In the genomic region with DNA sequence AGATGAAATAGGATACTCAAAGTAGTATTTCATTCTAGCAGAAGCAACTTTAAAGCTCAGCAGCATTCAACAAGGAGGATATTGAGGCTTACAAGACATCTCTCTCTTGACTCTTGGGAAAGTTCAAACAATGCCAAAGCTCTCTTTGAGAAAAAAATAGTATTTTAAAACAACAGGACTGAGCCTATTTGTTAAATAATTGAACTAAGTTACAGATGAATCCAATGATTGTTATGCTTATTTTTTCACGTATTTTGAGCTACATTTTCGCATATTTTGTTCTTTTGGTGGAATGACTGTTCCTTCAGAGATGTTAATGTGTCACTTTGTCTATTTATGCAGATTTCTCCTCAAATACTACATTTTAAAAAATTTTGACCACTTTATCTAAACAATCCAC, we compare ENCODE assay signal across 34 cellular contexts.
"Had no signal": no experiment of that assay in that cellular context is flagged by ENCODE, and none has a peak within 500 bp of the region (broad histone marks: within the 10 kb centered on the region; RNA-seq: fewer than 3 reads in every experiment).

No MANE protein-coding gene starts in this region.

- DNase-seq: activated B cell treated with CpG ODN at 0.5 μM for 24 hours; activated CD4-positive, alpha-beta T cell treated with anti-CD3 and anti-CD28 coated beads for 48 hours; activated CD4-positive, alpha-beta T cell treated with anti-CD3 and anti-CD28 coated beads, Interleukin-2, amount 50 U/mL, for 1 hour; activated CD4-positive, alpha-beta T cell treated with anti-CD3 and anti-CD28 coated beads, Interleukin-2, amount 50 U/mL, for 48 hours; activated CD8-positive, alpha-beta memory T cell treated with anti-CD3 and anti-CD28 coated beads, Interleukin-2, amount 10 ng/mL, durations not matched to agents 7 days and 5 days; activated CD8-positive, alpha-beta memory T cell treated with anti-CD3 and anti-CD28 coated beads, Interleukin-2, amount 50 U/mL, for 4 hours; activated CD8-positive, alpha-beta T cell treated with anti-CD3 and anti-CD28 coated beads, Interleukin-2, amount 10 ng/mL, durations not matched to agents 7 days and 5 days; activated effector memory CD4-positive, alpha-beta T cell treated with anti-CD3 and anti-CD28 coated beads, Interleukin-2, amount 50 U/mL, for 16 hours; activated naive CD4-positive, alpha-beta T cell treated with anti-CD3 and anti-CD28 coated beads for 36 hours; activated naive CD8-positive, alpha-beta T cell treated with anti-CD3 and anti-CD28 coated beads, Interleukin-2, amount 10 ng/mL, durations not matched to agents 7 days and 5 days; activated T-cell treated with anti-CD3 and anti-CD28 coated beads, Interleukin-2, amount 50 U/mL, for 1 hour; activated T-cell treated with anti-CD3 and anti-CD28 coated beads, Interleukin-2, amount 50 U/mL, for 48 hours; central memory CD4-positive, alpha-beta T cell; cerebellar nuclear complex; colonic mucosa; effector CD8-positive, alpha-beta T cell; esophagus squamous epithelium; foreskin melanocyte; heart right ventricle; T-helper 1 cell; T-helper 17 cell had no signal

- H3K4me1 ChIP-seq: ascending aorta, breast epithelium, colonic mucosa, esophagus squamous epithelium, gastroesophageal sphincter, heart right ventricle had no signal

- H3K27me3 ChIP-seq: ascending aorta, breast epithelium, cardiac muscle cell, colonic mucosa, esophagus squamous epithelium, gastroesophageal sphincter had no signal

- H3K27ac Mint-ChIP-seq: activated B cell treated with CpG ODN at 0.5 μM for 24 hours; activated CD8-positive, alpha-beta memory T cell treated with anti-CD3 and anti-CD28 coated beads, Interleukin-2, amount 10 ng/mL, durations not matched to agents 7 days and 5 days; activated CD8-positive, alpha-beta T cell treated with anti-CD3 and anti-CD28 coated beads, Interleukin-2, amount 10 ng/mL, durations not matched to agents 7 days and 5 days; activated naive CD4-positive, alpha-beta T cell treated with anti-CD3 and anti-CD28 coated beads for 36 hours; activated naive CD4-positive, alpha-beta T cell treated with anti-CD3 and anti-CD28 coated beads, Interleukin-2, amount 50 U/mL, for 24 hours; activated naive CD8-positive, alpha-beta T cell treated with anti-CD3 and anti-CD28 coated beads, Interleukin-2, amount 10 ng/mL, durations not matched to agents 7 days and 5 days; activated T-helper 1 cell treated with anti-CD3 and anti-CD28 coated beads, Interleukin-12 subunit alpha, Interleukin-12 subunit beta, Interleukin-2, Interleukin-4 antibody, amounts not matched to agents 30 ng/mL and 10 ng/mL and 1 ng/mL, durations not matched to agents 14 hours and 24 hours and 36 hours; activated T-helper 2 cell treated with anti-CD3 and anti-CD28 coated beads, Interferon-gamma antibody, Interleukin-2, Interleukin-4, amounts not matched to agents 10 μg/mL and 5 μg/mL and 100 μg/mL, durations not matched to agents 14 hours and 24 hours and 36 hours; brain; T-helper 17 cell had no signal

- H3K27ac ChIP-seq: ascending aorta, breast epithelium, cardiac muscle cell, colonic mucosa, epithelial cell of prostate, esophagus squamous epithelium, gastroesophageal sphincter, heart right ventricle, VCaP had no signal

- H3K27me3 Mint-ChIP-seq: activated B cell treated with CpG ODN at 0.5 μM for 24 hours; activated CD8-positive, alpha-beta memory T cell treated with anti-CD3 and anti-CD28 coated beads, Interleukin-2, amount 10 ng/mL, durations not matched to agents 7 days and 5 days; activated naive CD4-positive, alpha-beta T cell treated with anti-CD3 and anti-CD28 coated beads, Interleukin-2, amount 50 U/mL, for 24 hours; activated naive CD8-positive, alpha-beta T cell treated with anti-CD3 and anti-CD28 coated beads, Interleukin-2, amount 10 ng/mL, durations not matched to agents 7 days and 5 days; T-helper 17 cell had no signal

- H3K9me3 Mint-ChIP-seq: activated T-helper 1 cell treated with anti-CD3 and anti-CD28 coated beads, Interleukin-12 subunit alpha, Interleukin-12 subunit beta, Interleukin-2, Interleukin-4 antibody, amounts not matched to agents 30 ng/mL and 10 ng/mL and 1 ng/mL, durations not matched to agents 14 hours and 24 hours and 36 hours; brain had no signal

- ATAC-seq: activated CD4-positive, CD25-positive, alpha-beta regulatory T cell treated with anti-CD3 and anti-CD28 coated beads, Interleukin-2, amount 50 U/mL, for 24 hours; activated CD8-positive, alpha-beta memory T cell treated with anti-CD3 and anti-CD28 coated beads, Interleukin-2, amount 10 ng/mL, durations not matched to agents 7 days and 5 days; activated CD8-positive, alpha-beta T cell treated with anti-CD3 and anti-CD28 coated beads, Interleukin-2, amount 10 ng/mL, durations not matched to agents 7 days and 5 days; gastroesophageal sphincter; heart right ventricle; T-helper 17 cell had no signal

- H3K36me3 ChIP-seq: ascending aorta, breast epithelium, cardiac muscle cell, colonic mucosa, esophagus squamous epithelium, gastroesophageal sphincter, heart right ventricle had no signal

- H3K9me3 ChIP-seq: ascending aorta, breast epithelium, colonic mucosa, esophagus squamous epithelium, gastroesophageal sphincter, heart right ventricle had no signal

- FAIRE-seq: endometrium, endothelial cell of umbilical vein had no signal

- H3K4me1 Mint-ChIP-seq: activated B cell treated with CpG ODN at 0.5 μM for 24 hours; activated CD8-positive, alpha-beta memory T cell treated with anti-CD3 and anti-CD28 coated beads, Interleukin-2, amount 10 ng/mL, durations not matched to agents 7 days and 5 days; activated naive CD4-positive, alpha-beta T cell treated with anti-CD3 and anti-CD28 coated beads, Interleukin-2, amount 50 U/mL, for 24 hours; activated naive CD8-positive, alpha-beta T cell treated with anti-CD3 and anti-CD28 coated beads, Interleukin-2, amount 10 ng/mL, durations not matched to agents 7 days and 5 days; brain; T-helper 17 cell had no signal

- H3K4me3 ChIP-seq: ascending aorta, breast epithelium, cardiac muscle cell, colonic mucosa, esophagus squamous epithelium, gastroesophageal sphincter, heart right ventricle had no signal

- H3K4me3 Mint-ChIP-seq: activated B cell treated with CpG ODN at 0.5 μM for 24 hours; activated CD8-positive, alpha-beta memory T cell treated with anti-CD3 and anti-CD28 coated beads, Interleukin-2, amount 10 ng/mL, durations not matched to agents 7 days and 5 days; activated CD8-positive, alpha-beta T cell treated with anti-CD3 and anti-CD28 coated beads, Interleukin-2, amount 10 ng/mL, durations not matched to agents 7 days and 5 days; activated naive CD4-positive, alpha-beta T cell treated with anti-CD3 and anti-CD28 coated beads for 36 hours; activated naive CD4-positive, alpha-beta T cell treated with anti-CD3 and anti-CD28 coated beads, Interleukin-2, amount 50 U/mL, for 24 hours; activated naive CD8-positive, alpha-beta T cell treated with anti-CD3 and anti-CD28 coated beads, Interleukin-2, amount 10 ng/mL, durations not matched to agents 7 days and 5 days; activated T-helper 1 cell treated with anti-CD3 and anti-CD28 coated beads, Interleukin-12 subunit alpha, Interleukin-12 subunit beta, Interleukin-2, Interleukin-4 antibody, amounts not matched to agents 30 ng/mL and 10 ng/mL and 1 ng/mL, durations not matched to agents 14 hours and 24 hours and 36 hours; brain; T-helper 17 cell had no signal

- H3K36me3 Mint-ChIP-seq: activated CD8-positive, alpha-beta memory T cell treated with anti-CD3 and anti-CD28 coated beads, Interleukin-2, amount 10 ng/mL, durations not matched to agents 7 days and 5 days; activated naive CD4-positive, alpha-beta T cell treated with anti-CD3 and anti-CD28 coated beads, Interleukin-2, amount 50 U/mL, for 24 hours; activated naive CD8-positive, alpha-beta T cell treated with anti-CD3 and anti-CD28 coated beads, Interleukin-2, amount 10 ng/mL, durations not matched to agents 7 days and 5 days; brain had no signal
